In genomic region chr19:10388957-10389356, GRCh38 we compare ENCODE assay signal across 8 cellular contexts. TPM values are rescaled to one million over a fixed set of nuclear protein-coding genes. Genes with fewer than 3 reads are reported as not detected.
DNase-seq lines count a peak whose midpoint lies in the region; ATAC-seq, FAIRE-seq and TF ChIP-seq lines count a peak whose summit lies in the region.

No MANE protein-coding gene starts in this region.

- H3K4me1 ChIP-seq in A549 = no peaks in the 10 kb centered on the region

- ATAC-seq in A549 (peak; percentile 75 to 79), GM21528 (IDR thresholded peaks at IDR 0.05; ENCODE audit: low FRiP score, unreplicated experiment) (no peak)

- POLR2A ChIA-PET in A549 (lab: Yijun Ruan, JAX) = interaction anchor here (0.7 to 1.8 kb wide), 4 partner anchors 9 to 129 kb away, joined by 4 to 10 read pairs (median 6); partner anchors contain the start of genes ICAM1 and TYK2

- H3K4me3 ChIP-seq in A549 = no peak overlapping the region

- TF ChIP-seq CTCF in A549 (IDR thresholded peaks at IDR 0.05) = peak; percentile 81

- H3K27ac ChIP-seq in A549 = no peak overlapping the region
- H3K27ac ChIP-seq in caudate nucleus (ENCODE audit: low read depth, low read length) = no peak overlapping the region

- no peak overlapping the region for H3K4me2 ChIP-seq in A549

- DNase-seq in A549 (ENCODE audit: low read depth in 1 of 2, low spot score in 1 of 2) (peak; percentile 45 to 77), GM19239 (ENCODE audit: insufficient read length, low spot score) (no peak), NCI-H345 (lab: John Stamatoyannopoulos, UW) (peak; percentile 81), caudate nucleus (lab: John Stamatoyannopoulos, UW) (peak in 58 of 61 donors; percentile 10 to 93 (median 61)), kidney glomerular epithelial cell (lab: John Stamatoyannopoulos, UW) (peak; percentile 69)
- DNase-seq in activated CD4-positive, CD25-positive, alpha-beta regulatory T cell (lab: John Stamatoyannopoulos, UW) = peak; percentile 57 to 88 (median 72)
- peak; percentile 83 for DNase-seq in stimulated activated CD4-positive, alpha-beta T cell treated with anti-CD3 and anti-CD28 coated beads, Interleukin-4, amount 100 ng/mL, for 1 hour

- no peaks in the 10 kb centered on the region for H3K9me3 ChIP-seq in A549

- peak; percentile 81 to 82 for TF ChIP-seq RAD21 in A549 (conservative IDR thresholded peaks at IDR 0.05 in 1 of 2, IDR thresholded peaks at IDR 0.05 in 1 of 2)

- FAIRE-seq in A549 (lab: Jason Lieb, UNC) (no peak), GM19239 (lab: Jason Lieb, UNC) (peak; percentile 98)

- TF ChIP-seq POLR2A in A549 (IDR thresholded peaks at IDR 0.05; ENCODE audit: low read length) = no peak

- TF ChIP-seq EP300 in A549 (IDR thresholded peaks at IDR 0.05) = no peak

- CTCF ChIA-PET in A549 (lab: Yijun Ruan, JAX) = interaction anchor here (0.6 to 5.4 kb wide), 40 partner anchors 8 to 462 kb away, joined by 3 to 104 read pairs (median 4); partner anchors contain the start of genes EIF3G, FDX2, ICAM1 and ICAM5

- 8% methylated on average over 3 of the region's 3 CpGs for WGBS in A549 (ENCODE audit: missing lambda C conversion rate)

TF ChIP-seq in A549, 52 proteins besides CTCF, POLR2A, EP300 and RAD21:
- peak; percentile 85 for TF ChIP-seq SMC3 (IDR thresholded peaks at IDR 0.05)
- no peak for TF ChIP-seq JUNB (IDR thresholded peaks at IDR 0.05)

RNA-seq across cellular contexts. Expression of gene TYK2, which starts 8.6 kb away (rescaled TPM):
- polyA plus RNA-seq in A549 (2011; rRNA removed) (17.0 and 41.4 TPM in 2 replicates), A549 (2017; fragmentation: RNase III; extraction: RNeasy Plus Mini Kit Qiagen cat#74134 plus additional on column Dnase treatment) (51.9 to 65.6 TPM (median 57.1 TPM) in 3 replicates)
- polyA plus RNA-seq in A549 (2012; cell fraction: cytosol; rRNA removed) = 45.6 and 49.9 TPM in 2 replicates
- polyA plus RNA-seq in A549 (2012; cell fraction: nucleus; rRNA removed) = 275 and 321 TPM in 2 replicates
- 29.5 and 37.4 TPM in 2 replicates for polyA minus RNA-seq in A549 (2011; rRNA and poly(A)+ RNA removed)

RNA-seq across cellular contexts. Expression of gene CDC37, which starts 14.4 kb away (rescaled TPM):
- polyA plus RNA-seq in A549 (2011; rRNA removed) (125 and 152 TPM in 2 replicates), A549 (2017; fragmentation: RNase III; extraction: RNeasy Plus Mini Kit Qiagen cat#74134 plus additional on column Dnase treatment) (214 to 236 TPM (median 220 TPM) in 3 replicates)
- polyA plus RNA-seq in A549 (2012; cell fraction: cytosol; rRNA removed) = 336 and 384 TPM in 2 replicates
- polyA plus RNA-seq in A549 (2012; cell fraction: nucleus; rRNA removed) = 630 and 656 TPM in 2 replicates
- 57.2 and 58.2 TPM in 2 replicates for polyA minus RNA-seq in A549 (2011; rRNA and poly(A)+ RNA removed)

RNA-seq across cellular contexts. Expression of gene PDE4A, which starts 31.4 kb away (rescaled TPM):
- 1.2 and 2.2 TPM in 2 replicates for polyA plus RNA-seq in A549 (2011; rRNA removed)
- polyA plus RNA-seq in A549 (2012; cell fraction: cytosol; rRNA removed) = 2.4 and 3.5 TPM in 2 replicates
- 4.6 and 5.4 TPM in 2 replicates for polyA plus RNA-seq in A549 (2012; cell fraction: nucleus; rRNA removed)
- 3.7 to 3.9 TPM (median 3.9 TPM) in 3 replicates for polyA plus RNA-seq in A549 (2017; fragmentation: RNase III; extraction: RNeasy Plus Mini Kit Qiagen cat#74134 plus additional on column Dnase treatment)
- polyA minus RNA-seq in A549 (2011; rRNA and poly(A)+ RNA removed) = 5.6 and 7.0 TPM in 2 replicates

RNA-seq across cellular contexts. Expression of gene ICAM3, which starts 49.5 kb away (rescaled TPM):
- polyA plus RNA-seq in A549 (2011; rRNA removed) (4.7 and 5.3 TPM in 2 replicates), A549 (2017; fragmentation: RNase III; extraction: RNeasy Plus Mini Kit Qiagen cat#74134 plus additional on column Dnase treatment) (6.2 to 7.3 TPM (median 6.6 TPM) in 3 replicates)
- 11.2 and 11.4 TPM in 2 replicates for polyA plus RNA-seq in A549 (2012; cell fraction: cytosol; rRNA removed)
- polyA plus RNA-seq in A549 (2012; cell fraction: nucleus; rRNA removed) = 4.3 and 5.1 TPM in 2 replicates
- polyA minus RNA-seq in A549 (2011; rRNA and poly(A)+ RNA removed) = 4.4 and 6.0 TPM in 2 replicates

RNA-seq across cellular contexts. Expression of gene RAVER1, which starts 55.6 kb away (rescaled TPM):
- polyA plus RNA-seq in A549 (2011; rRNA removed) (1.8 and 3.0 TPM in 2 replicates), A549 (2017; fragmentation: RNase III; extraction: RNeasy Plus Mini Kit Qiagen cat#74134 plus additional on column Dnase treatment) (20.4 to 22.1 TPM (median 21.4 TPM) in 3 replicates)
- polyA plus RNA-seq in A549 (2012; cell fraction: cytosol; rRNA removed) = 12.5 and 20.2 TPM in 2 replicates
- 26.1 and 45.9 TPM in 2 replicates for polyA plus RNA-seq in A549 (2012; cell fraction: nucleus; rRNA removed)
- 2.4 and 3.4 TPM in 2 replicates for polyA minus RNA-seq in A549 (2011; rRNA and poly(A)+ RNA removed)
